Comparison of ENCODE assay signal across 1 cellular context in the genomic region with DNA sequence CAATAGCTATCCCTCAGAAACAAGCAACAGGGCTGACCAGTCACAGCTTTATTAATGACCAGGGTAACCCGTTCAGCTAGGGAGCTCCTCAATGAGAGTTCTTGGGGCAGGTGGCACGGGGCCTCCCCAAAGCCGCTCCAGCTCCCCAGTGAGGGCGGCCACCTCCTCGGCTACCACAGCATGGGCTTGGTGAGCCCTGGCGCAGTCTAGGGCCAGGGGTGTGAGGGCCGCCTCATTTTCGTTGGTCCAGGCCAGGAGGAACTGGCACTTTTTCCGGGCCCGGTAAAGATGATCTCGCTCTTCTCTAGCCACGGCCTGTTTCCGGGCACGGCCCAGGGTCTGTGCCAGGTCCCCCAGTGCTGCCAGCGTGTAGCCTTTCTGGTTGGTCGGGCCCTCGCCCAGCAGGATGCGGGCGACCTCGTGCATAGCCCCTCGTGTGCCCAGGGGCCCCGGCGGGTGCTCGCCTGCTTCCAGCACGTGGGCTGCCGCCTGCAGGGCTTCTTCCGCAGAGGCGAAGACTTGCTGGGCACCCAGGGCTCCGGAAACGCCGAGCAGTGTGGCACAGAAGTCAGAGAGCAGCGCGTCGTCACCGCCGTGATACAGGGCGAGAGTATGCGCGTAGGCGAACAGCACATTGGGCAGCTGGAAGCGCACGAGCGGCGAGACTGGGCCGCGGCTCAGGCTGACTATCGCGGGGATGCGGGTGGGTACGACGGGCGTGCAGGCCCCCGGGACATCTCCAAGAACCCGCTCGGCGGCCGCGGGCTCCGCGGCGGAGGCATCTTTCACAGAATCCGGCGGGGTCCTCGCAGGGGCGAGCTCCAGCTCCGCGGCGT.
TF ChIP-seq lines count a peak whose summit lies in the region.

No MANE protein-coding gene starts in this region.

TF ChIP-seq in endothelial cell of umbilical vein, 7 proteins besides CTCF, POLR2A, EP300 and RAD21:
- no peak for TF ChIP-seq POLR2AphosphoS5 (IDR thresholded peaks at IDR 0.05; ENCODE audit: insufficient read depth, low read depth, low read length)
- TF ChIP-seq, protein P1, sequence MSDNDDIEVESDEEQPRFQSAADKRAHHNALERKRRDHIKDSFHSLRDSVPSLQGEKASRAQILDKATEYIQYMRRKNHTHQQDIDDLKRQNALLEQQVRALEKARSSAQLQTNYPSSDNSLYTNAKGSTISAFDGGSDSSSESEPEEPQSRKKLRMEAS (IDR thresholded peaks at IDR 0.05; ENCODE audit: insufficient read depth, insufficient read length) = peak; percentile 32
